ENCODE assay signal across 33 cellular contexts in genomic region chr5:119217183-119217582, GRCh38.
"Had no signal": no experiment of that assay in that cellular context is flagged by ENCODE, and none has a peak within 500 bp of the region (broad histone marks: within the 10 kb centered on the region; RNA-seq: fewer than 3 reads in every experiment).

No MANE protein-coding gene starts in this region.

- H3K27ac ChIP-seq: adrenal gland, ascending aorta, body of pancreas, brain microvascular endothelial cell, breast epithelium, cardiac muscle cell had no signal

- DNase-seq: activated effector memory CD4-positive, alpha-beta T cell treated with anti-CD3 and anti-CD28 coated beads, Interleukin-2, amount 50 U/mL, for 16 hours; activated effector memory CD4-positive, alpha-beta T cell treated with Interleukin-2 at 50 U/mL for 16 hours; activated gamma-delta T cell; activated gamma-delta T cell treated with Interleukin-2 at 50 U/mL for 16 hours; activated naive CD4-positive, alpha-beta T cell; activated naive CD4-positive, alpha-beta T cell treated with anti-CD3 and anti-CD28 coated beads for 36 hours; activated naive CD4-positive, alpha-beta T cell treated with anti-CD3 and anti-CD28 coated beads, Interleukin-2, amount 10 ng/mL, durations not matched to agents 7 days and 5 days; activated naive CD4-positive, alpha-beta T cell treated with anti-CD3 and anti-CD28 coated beads, Interleukin-2, amount 50 U/mL, for 16 hours; activated naive CD4-positive, alpha-beta T cell treated with Interleukin-2 at 50 U/mL for 16 hours; activated naive CD8-positive, alpha-beta T cell treated with anti-CD3 and anti-CD28 coated beads for 36 hours; activated naive CD8-positive, alpha-beta T cell treated with anti-CD3 and anti-CD28 coated beads, Interleukin-2, amount 10 ng/mL, durations not matched to agents 7 days and 5 days; activated naive CD8-positive, alpha-beta T cell treated with anti-CD3 and anti-CD28 coated beads, Interleukin-2, amount 50 U/mL, for 24 hours; activated T-cell treated with anti-CD3 and anti-CD28 coated beads, Interleukin-2, amount 50 U/mL, for 24 hours; activated T-cell treated with anti-CD3 and anti-CD28 coated beads, Interleukin-2, amount 50 U/mL, for 4 hours; activated T-cell treated with anti-CD3 and anti-CD28 coated beads, Interleukin-2, amount 50 U/mL, for 48 hours; activated T-cell treated with anti-CD3 and anti-CD28 coated beads, Interleukin-2, amount 50 U/mL, for 72 hours; adrenal gland; amniotic stem cell; amygdala; anterior cingulate cortex; aorta; body of pancreas; brain microvascular endothelial cell; caudate nucleus; central memory CD4-positive, alpha-beta T cell; cerebellar nuclear complex had no signal

- FAIRE-seq: astrocyte, bronchial epithelial cell had no signal

- ATAC-seq: activated naive CD4-positive, alpha-beta T cell treated with anti-CD3 and anti-CD28 coated beads, Interleukin-2, amount 50 U/mL, for 72 hours; activated naive CD8-positive, alpha-beta T cell treated with anti-CD3 and anti-CD28 coated beads, Interleukin-2, amount 50 U/mL, for 24 hours; activated T-cell treated with anti-CD3 and anti-CD28 coated beads, Interleukin-2, amount 50 U/mL, for 4 hours; activated T-cell treated with anti-CD3 and anti-CD28 coated beads, Interleukin-2, amount 50 U/mL, for 72 hours; activated T-helper 17 cell treated with anti-CD3 and anti-CD28 coated beads, Interleukin-2, amount 50 U/mL, for 72 hours; body of pancreas had no signal
